Comparison of ENCODE assay signal across 7 cellular contexts in the genomic region with DNA sequence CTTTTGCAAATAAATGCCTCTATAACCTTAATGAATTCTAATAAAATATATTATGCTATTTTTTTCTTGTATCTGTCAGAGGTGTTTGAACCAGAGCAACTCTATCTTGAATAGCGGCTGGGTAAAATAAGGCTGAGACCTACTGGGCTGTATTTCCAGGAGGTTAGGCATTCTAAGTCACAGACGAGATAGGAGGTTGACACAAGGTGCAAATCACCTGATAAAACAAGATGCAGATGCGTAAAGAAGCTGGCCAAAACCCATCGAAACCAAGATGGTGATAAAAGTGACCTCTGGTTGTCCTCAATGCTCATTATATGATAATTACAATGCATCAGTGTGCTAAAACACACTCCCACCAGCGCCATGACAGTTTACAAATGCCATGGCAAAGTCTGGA.
"Had no signal": no experiment of that assay in that cellular context is flagged by ENCODE, and none has a peak within 500 bp of the region (broad histone marks: within the 10 kb centered on the region; RNA-seq: fewer than 3 reads in every experiment).

No MANE protein-coding gene starts in this region.

- H3K9ac ChIP-seq: KMS-11 had no signal

- H3K27ac ChIP-seq: HL-60, KMS-11 had no signal

- H3K4me2 ChIP-seq: KMS-11 had no signal

- ATAC-seq: HepG2 had no signal

- DNase-seq: IMR-90, KBM-7, KG1 had no signal

- FAIRE-seq: HepG2, HTR-8/SVneo had no signal
